Comparison of ENCODE assay signal across 8 cellular contexts in the genomic region with DNA sequence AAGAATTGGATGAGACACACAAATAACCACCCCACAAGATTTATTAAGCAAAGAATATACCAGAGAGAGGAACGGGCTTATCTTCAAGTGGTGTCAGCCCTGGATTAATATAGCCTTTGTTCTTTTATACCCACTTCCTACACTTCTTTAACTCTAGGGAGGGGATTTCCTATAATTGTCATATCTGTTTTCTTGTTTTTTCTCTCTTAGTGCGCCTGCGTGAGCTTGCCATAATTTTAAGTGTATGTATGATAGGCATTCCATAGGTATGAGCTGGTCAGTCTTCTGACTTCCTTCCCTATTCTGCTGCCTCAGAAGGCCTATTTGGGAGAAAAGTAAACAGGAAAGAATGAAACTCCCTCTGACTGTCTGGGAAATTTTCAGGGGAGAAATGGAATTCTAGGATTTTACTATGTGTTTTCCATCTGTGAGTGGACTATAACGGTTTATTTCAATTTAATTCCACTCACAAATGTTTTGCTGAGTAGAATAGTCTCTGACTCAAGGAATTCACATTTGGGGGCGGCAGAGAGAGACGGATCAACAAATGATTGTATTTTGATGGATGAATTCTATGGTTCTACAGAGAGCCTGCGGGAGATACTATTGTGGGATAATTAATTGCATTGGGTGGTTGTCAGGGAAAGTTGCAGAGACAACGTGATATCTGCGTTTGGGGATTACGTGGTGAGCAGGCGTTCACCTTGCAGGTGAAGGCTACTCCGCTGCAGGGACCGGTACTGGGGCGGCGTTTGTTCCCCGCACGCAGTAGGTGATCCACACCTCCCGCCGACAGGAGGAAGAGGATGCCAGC. TPM values are rescaled to one million over a fixed set of nuclear protein-coding genes. Genes with fewer than 3 reads are reported as not detected.
A peak's percentile ranks its signal among the peaks of the same experiment; 100 is the strongest.
DNase-seq lines count a peak whose midpoint lies in the region; ATAC-seq, FAIRE-seq and TF ChIP-seq lines count a peak whose summit lies in the region.

No MANE protein-coding gene starts in this region.

- H3K27me3 Mint-ChIP-seq in immature natural killer cell (ENCODE audit: low read depth in 3 of 3) = peaks cover 6 to 11% (median 10%) of the 10 kb centered on the region in 3 donors

- peak overlapping the region; percentile 86 to 97 (median 92) for H3K4me3 Mint-ChIP-seq in immature natural killer cell

- H3K36me3 Mint-ChIP-seq in immature natural killer cell = peaks cover 5% of the 10 kb centered on the region in 3 donors

- peak; percentile 65; the same call in 1 of the 2 replicates for TF ChIP-seq POLR2A in GM12892 (IDR thresholded peaks at IDR 0.05; ENCODE audit: low read depth, low read length)

- peaks cover 24% of the 10 kb centered on the region for H3K4me1 ChIP-seq in RWPE2 (ENCODE audit: insufficient read depth, poor library complexity, severe bottlenecking)

- in situ Hi-C loops in astrocyte of the cerebellum (cut with HindIII; ENCODE audit: low sequenced_read_pairs) = no loop called here

- no peaks in the 10 kb centered on the region for H3K27me3 ChIP-seq in RWPE2 (ENCODE audit: insufficient read depth, poor library complexity, severe bottlenecking)

- peak; percentile 12 for ATAC-seq in HG02798 (IDR thresholded peaks at IDR 0.05; ENCODE audit: poor library complexity, unreplicated experiment)
- ATAC-seq in RWPE2 (ENCODE audit: low read depth) = peak; percentile 77
- no peak for ATAC-seq in HG02938 (IDR thresholded peaks at IDR 0.05; ENCODE audit: unreplicated experiment)

- H3K9me3 ChIP-seq in RWPE2 (ENCODE audit: severe bottlenecking) = no peaks in the 10 kb centered on the region

- peak overlapping the region; percentile 77 for H3K4me3 ChIP-seq in RWPE2 (ENCODE audit: severe bottlenecking)
- H3K4me3 ChIP-seq in astrocyte of the cerebellum (ENCODE audit: low read depth, low read length) = peak overlapping the region; percentile 68

- FAIRE-seq in GM12892 (lab: Jason Lieb, UNC) = peak; percentile 98

- DNase-seq in GM12892 (ENCODE audit: insufficient read length) (no peak), RWPE2 (ENCODE audit: low spot score) (no peak), astrocyte of the cerebellum (ENCODE audit: low read depth) (peak; percentile 81), immature natural killer cell (peak; percentile 36 to 45 (median 37)), NCI-H2171 (lab: John Stamatoyannopoulos, UW) (no peak)
- peak; percentile 23 to 38 for DNase-seq in stimulated activated CD4-positive, alpha-beta T cell treated with anti-CD3 and anti-CD28 coated beads, Interleukin-1b, Interleukin-23, amount 100 ng/mL, for 4 hours (ENCODE audit: low read depth in 2 of 2)

- peaks cover 18% of the 10 kb centered on the region for H3K36me3 ChIP-seq in RWPE2 (ENCODE audit: low read depth)

- peaks cover 32 to 47% of the 10 kb centered on the region in 2 donors for H3K4me1 Mint-ChIP-seq in immature natural killer cell

- peak overlapping the region; percentile 86 to 97 (median 90) for H3K27ac Mint-ChIP-seq in immature natural killer cell

- H3K9me3 Mint-ChIP-seq in immature natural killer cell = no peaks in the 10 kb centered on the region

- TF ChIP-seq CTCF in RWPE2 (IDR thresholded peaks at IDR 0.05; ENCODE audit: poor library complexity, severe bottlenecking) (no peak), astrocyte of the cerebellum (IDR thresholded peaks at IDR 0.05; ENCODE audit: low read depth, low read length, missing control alignments) (no peak)

- peak overlapping the region; percentile 97 for H3K27ac ChIP-seq in RWPE2 (ENCODE audit: poor library complexity, severe bottlenecking)

RNA-seq across cellular contexts. Expression of a gene that starts 0.6 kb away (rescaled TPM):
- 11.0 TPM for polyA plus RNA-seq in GM12892 (2012; ENCODE audit: missing spikeins)
- 10 to 100 TPM in 1 of 3 donors, 1 to 10 TPM in 2; 5.8 to 13.0 (median 6.7) TPM for polyA plus RNA-seq in immature natural killer cell

Comparison
In these comparisons a context has a peak if more than half of its experiments do, and no peak if none do; other contexts are left out.
1. DNase-seq: peak in astrocyte of the cerebellum (single experiment), immature natural killer cell (3 of 3) and stimulated activated CD4-positive, alpha-beta T cell treated with anti-CD3 and anti-CD28 coated beads, Interleukin-1b, Interleukin-23, amount 100 ng/mL, for 4 hours (2 of 2); none in GM12892 (single experiment), RWPE2 (single experiment) and NCI-H2171 (single experiment).